In the genomic region with DNA sequence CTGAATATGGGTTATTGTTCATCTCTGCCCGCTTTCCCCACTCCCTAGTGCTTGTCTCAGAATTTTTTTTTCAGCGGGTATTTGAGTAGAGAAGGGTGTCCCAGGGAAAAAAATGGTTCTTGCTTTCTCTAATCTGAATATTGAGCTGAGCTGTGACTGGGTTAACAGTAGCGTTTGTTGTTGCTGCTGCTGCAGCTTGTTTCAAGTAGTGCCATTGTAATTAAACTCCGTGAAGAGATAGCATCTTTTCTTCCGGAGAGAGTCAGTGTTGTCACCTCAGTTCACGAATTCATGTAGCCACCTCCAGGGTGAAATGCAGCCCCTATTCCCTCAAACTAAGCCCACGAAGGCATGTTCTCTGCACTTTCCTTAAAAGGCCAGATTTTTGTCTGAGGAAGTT, we compare ENCODE assay signal across 8 cellular contexts.
DNase-seq lines count a peak whose midpoint lies in the region; ATAC-seq and TF ChIP-seq lines count a peak whose summit lies in the region.

No MANE protein-coding gene starts in this region.

- no peaks in the 10 kb centered on the region for H3K36me3 ChIP-seq in neutrophil

- H3K4me1 ChIP-seq in neutrophil (ENCODE audit: control insufficient read depth in 1 of 2, insufficient read depth in 1 of 2, low read depth in 1 of 2, low read length in 1 of 2), result peaks cover 45 to 48% of the 10 kb centered on the region in 2 experiments

- no peaks in the 10 kb centered on the region for H3K27me3 ChIP-seq in neutrophil

- DNase-seq in NCI-H2227 (lab: John Stamatoyannopoulos, UW; ENCODE audit: unreplicated experiment) (peak; percentile 18), NCI-H2227 treated with DMSO at 0.1 percent for 48 hours (lab: John Stamatoyannopoulos, UW) (no peak), RKO (ENCODE audit: low spot score) (peak; percentile 19), hepatic stellate cell (ENCODE audit: low spot score) (no peak), NCI-H446 treated with DMSO at 0.1 percent for 48 hours (lab: John Stamatoyannopoulos, UW) (no peak)
- peak; percentile 35 for DNase-seq in effector CD4-positive, alpha-beta T cell

- ATAC-seq in GM21447 (IDR thresholded peaks at IDR 0.05; ENCODE audit: unreplicated experiment), result no peak

- TF ChIP-seq CTCF in neutrophil (IDR thresholded peaks at IDR 0.05), result no peak

- peak overlapping the region; percentile 92 for H3K27ac ChIP-seq in neutrophil

- H3K4me3 ChIP-seq in neutrophil (ENCODE audit: low read depth in 1 of 2, low read length in 1 of 2), result peak overlapping the region; percentile 84 to 97

- no peaks in the 10 kb centered on the region for H3K9me3 ChIP-seq in neutrophil

Comparison
In these comparisons a context has a peak if more than half of its experiments do, and no peak if none do; other contexts are left out.
1. DNase-seq: peak in NCI-H2227 (single experiment), RKO (single experiment) and effector CD4-positive, alpha-beta T cell (single experiment); none in NCI-H2227 treated with DMSO at 0.1 percent for 48 hours (single experiment), hepatic stellate cell (single experiment) and NCI-H446 treated with DMSO at 0.1 percent for 48 hours (single experiment).